8 cellular contexts compared by ENCODE assay signal in genomic region chr2:131154071-131154531, GRCh38. TPM values are rescaled to one million over a fixed set of nuclear protein-coding genes. Genes with fewer than 3 reads are reported as not detected.
DNase-seq lines count a peak whose midpoint lies in the region; ATAC-seq and TF ChIP-seq lines count a peak whose summit lies in the region.

No MANE protein-coding gene starts in this region.

- H3K27me3 ChIP-seq in IMR-90 (ENCODE audit: control insufficient read depth, insufficient read depth, low read length), result no peaks in the 10 kb centered on the region; the same call in 1 of the 2 replicates
- no peaks in the 10 kb centered on the region for H3K27me3 ChIP-seq in Panc1 (ENCODE audit: control insufficient read depth, insufficient read depth, low read length)
- H3K27me3 ChIP-seq in osteoblast (ENCODE audit: insufficient read depth, low read length), result no peaks in the 10 kb centered on the region
- no peaks in the 10 kb centered on the region for H3K27me3 ChIP-seq in tibial nerve

- no peak overlapping the region for H3K4me3 ChIP-seq in IMR-90 (ENCODE audit: insufficient read depth, low read depth, low read length)
- no peak overlapping the region for H3K4me3 ChIP-seq in Panc1 (ENCODE audit: low read depth in 2 of 2, low read length in 2 of 2)
- H3K4me3 ChIP-seq in fibroblast of pulmonary artery (replicated peaks; ENCODE audit: low read depth, low read length), result no peak overlapping the region
- H3K4me3 ChIP-seq in osteoblast (ENCODE audit: insufficient read depth, low read length), result no peak overlapping the region
- no peak overlapping the region for H3K4me3 ChIP-seq in tibial nerve

- in situ Hi-C loops in G401 (cut with HindIII; ENCODE audit: low sequenced_read_pairs) (no loop called here), IMR-90 (cut with MboI; ENCODE audit: low sequenced_read_pairs) (loop anchor here (25.0 kb wide), 1 partner anchor 183 kb away; no protein-coding TSS in a partner anchor), Panc1 (cut with HindIII; ENCODE audit: low pct_unique_long_range_greater_than_20kb, low sequenced_read_pairs) (no loop called here)

- dilution Hi-C loops in IMR-90 (cut with HindIII; ENCODE audit: low sequenced_read_pairs, unreplicated experiment), result no loop called here

- H3K56ac ChIP-seq in IMR-90 (ENCODE audit: extremely low read depth, insufficient read depth, low read length), result no peak overlapping the region

- DNase-seq in G401 (ENCODE audit: low spot score) (peak; percentile 52), IMR-90 (peak; percentile 54), Panc1 (ENCODE audit: low read depth, low spot score) (peak; percentile 38), fibroblast of pulmonary artery (ENCODE audit: low read depth) (peak; percentile 62), osteoblast (ENCODE audit: insufficient read length, low spot score, missing footprints) (peak; percentile 96), tibial nerve (ENCODE audit: low spot score in 2 of 2) (peak in 1 of 2 donors; percentile 20)
- DNase-seq in activated T-cell treated with anti-CD3 and anti-CD28 coated beads, Interleukin-2, amount 50 U/mL, for 72 hours, result peak; percentile 86 to 92

- H3K4me1 ChIP-seq in IMR-90 (ENCODE audit: control insufficient read depth, insufficient read depth, low read length) (no peaks in the 10 kb centered on the region), Panc1 (ENCODE audit: control insufficient read depth, insufficient read depth, low read length) (no peaks in the 10 kb centered on the region; the same call in 1 of the 2 replicates), osteoblast (ENCODE audit: insufficient read depth, low read length) (no peaks in the 10 kb centered on the region), tibial nerve (peaks cover 0 to 3% (median 0%) of the 10 kb centered on the region in 4 donors)

- no peak for TF ChIP-seq EP300 in tibial nerve (IDR thresholded peaks at IDR 0.05)

- H3K9me3 Mint-ChIP-seq in activated T-cell treated with anti-CD3 and anti-CD28 coated beads, Interleukin-2, amount 50 U/mL, for 72 hours, result no peaks in the 10 kb centered on the region

- no peak overlapping the region for H3K4me3 Mint-ChIP-seq in activated T-cell treated with anti-CD3 and anti-CD28 coated beads, Interleukin-2, amount 50 U/mL, for 72 hours

- WGBS in IMR-90 (ENCODE audit: extremely low coverage in 2 of 2, insufficient read length in 1 of 2), 2 experiments, result 76% methylated on average over 3 of the region's 10 CpGs; no CpG with 5 or more reads in 1 of the 2 experiments
- WGBS in tibial nerve, 2 donors, result 25 to 31% methylated on average over 8 to 9 of the region's 10 CpGs

- H3K79me2 ChIP-seq in osteoblast (ENCODE audit: insufficient read depth, low read length), result no peaks in the 10 kb centered on the region

- H3K27ac ChIP-seq in IMR-90 (ENCODE audit: insufficient read depth, low read length), result no peak overlapping the region
- no peak overlapping the region for H3K27ac ChIP-seq in Panc1 (ENCODE audit: low read length)
- no peak overlapping the region for H3K27ac ChIP-seq in osteoblast (ENCODE audit: low read depth, low read length)
- no peak overlapping the region for H3K27ac ChIP-seq in tibial nerve

- H4K8ac ChIP-seq in IMR-90 (ENCODE audit: low read depth in 2 of 2, low read length in 2 of 2), result no peak overlapping the region

- H2BK5ac ChIP-seq in IMR-90 (ENCODE audit: low read depth, low read length, poor library complexity, severe bottlenecking), result no peak overlapping the region

- no peak overlapping the region for H2BK15ac ChIP-seq in IMR-90 (ENCODE audit: low read depth, low read length)

- H3K14ac ChIP-seq in IMR-90 (replicated peaks; ENCODE audit: low read depth, low read length), result no peak overlapping the region

- H3K9me1 ChIP-seq in IMR-90 (ENCODE audit: insufficient read depth, low read length), result no peaks in the 10 kb centered on the region

- H4K5ac ChIP-seq in IMR-90 (ENCODE audit: low read depth, low read length), result no peak overlapping the region

- H2AK9ac ChIP-seq in IMR-90 (replicated peaks; ENCODE audit: low read depth, low read length, poor library complexity), result peak overlapping the region; percentile 44

- H4K91ac ChIP-seq in IMR-90 (ENCODE audit: insufficient read depth, low read depth, low read length), result no peak overlapping the region

- H3K36me3 ChIP-seq in IMR-90 (ENCODE audit: control insufficient read depth, insufficient read depth, low read length), result peaks cover 3% of the 10 kb centered on the region
- peaks cover 2% of the 10 kb centered on the region; the same call in 1 of the 2 replicates for H3K36me3 ChIP-seq in Panc1 (ENCODE audit: control insufficient read depth, insufficient read depth, low read length)
- H3K36me3 ChIP-seq in osteoblast (ENCODE audit: insufficient read depth, low read length), result peaks cover 4% of the 10 kb centered on the region
- peaks cover 0 to 24% (median 0%) of the 10 kb centered on the region in 3 donors for H3K36me3 ChIP-seq in tibial nerve

- H2BK20ac ChIP-seq in IMR-90 (ENCODE audit: low read depth, low read length), result no peak overlapping the region

- H3K27ac Mint-ChIP-seq in activated T-cell treated with anti-CD3 and anti-CD28 coated beads, Interleukin-2, amount 50 U/mL, for 72 hours, result peak overlapping the region; percentile 58

- no peaks in the 10 kb centered on the region for H3K79me1 ChIP-seq in IMR-90 (ENCODE audit: low read depth in 1 of 2, low read length in 2 of 2)

- peak overlapping the region; percentile 78 for H2AFZ ChIP-seq in IMR-90 (replicated peaks; ENCODE audit: low read length, poor library complexity)
- peak overlapping the region; percentile 8 for H2AFZ ChIP-seq in osteoblast (ENCODE audit: low read length)

- H3K23ac ChIP-seq in IMR-90 (ENCODE audit: low read depth, low read length), result no peak overlapping the region

- POLR2A ChIA-PET in IMR-90 (lab: Charles Lee; ENCODE audit: unreplicated experiment) (no interaction called here), Panc1 (lab: Charles Lee) (no interaction called here)

- TF ChIP-seq POLR2A in IMR-90 (IDR thresholded peaks at IDR 0.05; ENCODE audit: low read depth, low read length), result no peak
- no peak for TF ChIP-seq POLR2A in tibial nerve (IDR thresholded peaks at IDR 0.05)

- no peak overlapping the region for H3K4ac ChIP-seq in IMR-90 (ENCODE audit: low read depth, low read length)

- BruUV-seq in IMR-90 (replicated peaks; lab: Mats Ljungman, UMichigan) (no TSS peak), Panc1 (replicated peaks; lab: Mats Ljungman, UMichigan) (no TSS peak)

- TF ChIP-seq RAD21 in IMR-90 (IDR thresholded peaks at IDR 0.05; ENCODE audit: low read length), result peak; percentile 86

- no peak overlapping the region for H2AK5ac ChIP-seq in IMR-90 (ENCODE audit: low read depth, low read length)

- no peaks in the 10 kb centered on the region for H3K9me3 ChIP-seq in IMR-90 (ENCODE audit: control insufficient read depth, insufficient read depth, low read length)
- H3K9me3 ChIP-seq in Panc1 (ENCODE audit: control insufficient read depth, insufficient read depth, low read depth, low read length), result no peaks in the 10 kb centered on the region
- H3K9me3 ChIP-seq in osteoblast (ENCODE audit: low read depth, low read length), result no peaks in the 10 kb centered on the region
- no peaks in the 10 kb centered on the region for H3K9me3 ChIP-seq in tibial nerve

- no peak overlapping the region for H3K9ac ChIP-seq in IMR-90 (ENCODE audit: low read depth, low read length)

- no peaks in the 10 kb centered on the region for H3K27me3 Mint-ChIP-seq in activated T-cell treated with anti-CD3 and anti-CD28 coated beads, Interleukin-2, amount 50 U/mL, for 72 hours (ENCODE audit: low read depth)

- H3K36me3 Mint-ChIP-seq in activated T-cell treated with anti-CD3 and anti-CD28 coated beads, Interleukin-2, amount 50 U/mL, for 72 hours (ENCODE audit: insufficient read depth in 2 of 2), result peaks cover 2 to 4% of the 10 kb centered on the region in 2 donors

- intact Hi-C loops in IMR-90 (cut with micrococcal nuclease) (loop anchor here (1.0 to 5.0 kb wide), 5 partner anchors 181 to 648 kb away; no protein-coding TSS in a partner anchor), Panc1 (cut with micrococcal nuclease; ENCODE audit: unreplicated experiment) (loop anchor here (1.0 to 5.0 kb wide), 3 partner anchors 181 to 518 kb away; no protein-coding TSS in a partner anchor)

- TF ChIP-seq CTCF in IMR-90 (conservative IDR thresholded peaks at IDR 0.05; ENCODE audit: low read depth, low read length) (peak; percentile 86), Panc1 (IDR thresholded peaks at IDR 0.05) (peak; percentile 91), fibroblast of pulmonary artery (IDR thresholded peaks at IDR 0.05; ENCODE audit: low read length, missing control alignments) (peak; percentile 83), osteoblast (IDR thresholded peaks at IDR 0.05; ENCODE audit: extremely low read depth, low read depth, low read length) (peak; percentile 86), tibial nerve (IDR thresholded peaks at IDR 0.05) (peak; percentile 72 to 83 (median 75))

- H3K4me2 ChIP-seq in IMR-90 (ENCODE audit: low read depth, low read length) (no peak overlapping the region), osteoblast (ENCODE audit: insufficient read depth, low read length) (no peak overlapping the region)

- no peaks in the 10 kb centered on the region for H4K20me1 ChIP-seq in IMR-90 (ENCODE audit: insufficient read depth, low read length)
- no peaks in the 10 kb centered on the region for H4K20me1 ChIP-seq in osteoblast (ENCODE audit: insufficient read depth, low read length)

- ATAC-seq in GM21723 (IDR thresholded peaks at IDR 0.05; ENCODE audit: unreplicated experiment) (peak; percentile 94), IMR-90 (ENCODE audit: low read depth) (peak; percentile 98), Panc1 (peak; percentile 92)
- peak; percentile 99 to 100 for ATAC-seq in activated T-cell treated with anti-CD3 and anti-CD28 coated beads, Interleukin-2, amount 50 U/mL, for 72 hours (replicated peaks in 1 of 2)

- CTCF ChIA-PET in IMR-90 (lab: Yijun Ruan, JAX), result no interaction called here
- CTCF ChIA-PET in Panc1 (lab: Charles Lee), result interaction anchor here (0.5 to 1.2 kb wide), 4 partner anchors 10 to 518 kb away, joined by 3 to 14 read pairs (median 7); no protein-coding TSS in a partner anchor

- no peak overlapping the region for H3K18ac ChIP-seq in IMR-90 (ENCODE audit: low read depth, low read length)

- H3K4me1 Mint-ChIP-seq in activated T-cell treated with anti-CD3 and anti-CD28 coated beads, Interleukin-2, amount 50 U/mL, for 72 hours (ENCODE audit: low read depth), result peaks cover 32% of the 10 kb centered on the region

- H2BK120ac ChIP-seq in IMR-90 (ENCODE audit: low read depth, low read length), result no peak overlapping the region

RNA-seq across cellular contexts. Expression of gene PLEKHB2, which starts 49.0 kb away (rescaled TPM):
- total RNA-seq in G401 (2014; rRNA removed; shearing (Covaris generic)), result 84.1 and 96.6 TPM in 2 replicates
- 82.1 and 118 TPM in 2 replicates for total RNA-seq in IMR-90 (2012; rRNA removed)
- 57.6 and 62.9 TPM in 2 replicates for polyA plus RNA-seq in IMR-90 (2012; rRNA removed)
- 27.2 and 28.3 TPM in 2 replicates for polyA plus RNA-seq in IMR-90 (2012; cell fraction: cytosol; rRNA removed)
- polyA plus RNA-seq in IMR-90 (2012; cell fraction: nucleus; rRNA removed; ENCODE audit: low replicate concordance), result 12.8 and 29.2 TPM in 2 replicates
- 72.0 TPM for total RNA-seq in Panc1 (2021; ENCODE audit: unreplicated experiment)
- 60.3 TPM for polyA plus RNA-seq in Panc1 (2012; ENCODE audit: insufficient read length)
- 10 to 100 TPM; 53.2 to 53.8 TPM for total RNA-seq in activated T-cell treated with anti-CD3 and anti-CD28 coated beads, Interleukin-2, amount 50 U/mL, for 72 hours
- total RNA-seq in osteoblast, result 63.9 and 79.3 TPM in 2 replicates
- total RNA-seq in tibial nerve, result 10 to 100 TPM; 57.9 to 77.9 (median 72.7) TPM

RNA-seq across cellular contexts. Expression of gene POTEE, which starts 55.2 kb away (rescaled TPM):
- total RNA-seq in G401 (2014; rRNA removed; shearing (Covaris generic)), result 0.14 TPM in 1 of 2 replicates, not detected in the other
- total RNA-seq in IMR-90 (2012; rRNA removed) (not detected in 2 replicates), Panc1 (2021; ENCODE audit: unreplicated experiment) (1.1 TPM), osteoblast (under 0.01 TPM in 1 of 2 replicates, not detected in the other), tibial nerve (not detected)
- polyA plus RNA-seq in IMR-90 (2012; rRNA removed), result 0.02 TPM in 1 of 2 replicates, not detected in the other
- not detected in 2 replicates for polyA plus RNA-seq in IMR-90 (2012; cell fraction: cytosol; rRNA removed)
- polyA plus RNA-seq in IMR-90 (2012; cell fraction: nucleus; rRNA removed; ENCODE audit: low replicate concordance), result not detected in 2 replicates
- polyA plus RNA-seq in Panc1 (2012; ENCODE audit: insufficient read length), result 1.3 TPM
- under 1 TPM; 0.32 to 0.53 TPM for total RNA-seq in activated T-cell treated with anti-CD3 and anti-CD28 coated beads, Interleukin-2, amount 50 U/mL, for 72 hours
